Comparison of ENCODE assay signal across 21 cellular contexts in genomic region chr10:88226027-88226690, GRCh38.
DNase-seq lines count a peak whose midpoint lies in the region; ATAC-seq, FAIRE-seq and TF ChIP-seq lines count a peak whose summit lies in the region.
"Had no signal": no experiment of that assay in that cellular context is flagged by ENCODE, and none has a peak within 500 bp of the region (broad histone marks: within the 10 kb centered on the region; RNA-seq: fewer than 3 reads in every experiment).

No MANE protein-coding gene starts in this region.

- CTCF ChIA-PET in HEK293 (lab: Yijun Ruan, JAX), result interaction anchor here (0.8 to 1.6 kb wide), 3 partner anchors 163 to 199 kb away, joined by 3 to 6 read pairs (median 4); no protein-coding TSS in a partner anchor
- CTCF ChIA-PET in HepG2 (lab: Yijun Ruan, JAX; ENCODE audit: low intra/inter-chr PET ratio, low total read pairs), result no interaction called here

- H3K4me3 Mint-ChIP-seq in type B pancreatic cell, result peak overlapping the region; percentile 13
- H3K4me3 Mint-ChIP-seq: CD8-positive, alpha-beta memory T cell; HFFc6; IgD-negative memory B cell had no signal

- DNase-seq in Right ventricle myocardium superior (no peak), HepG2 (ENCODE audit: low spot score) (no peak), type B pancreatic cell (ENCODE audit: extremely low spot score, unreplicated experiment) (no peak), UCSD-AML1 (lab: John Stamatoyannopoulos, UW; ENCODE audit: unreplicated experiment) (no peak), dorsolateral prefrontal cortex (no peak)
- DNase-seq: ACHN; C1 segment of cervical spinal cord; CD8-positive, alpha-beta memory T cell; DMS79 treated with DMSO at 0.1 percent for 48 hours; HFFc6; Karpas-422; NCI-H1417 treated with DMSO at 0.1 percent for 48 hours; NCI-H187 treated with DMSO at 0.1 percent for 48 hours; NCI-H345; NCI-H524 treated with DMSO at 0.1 percent for 48 hours; SIG-M5 had no signal

- TF ChIP-seq CTCF in HEK293 (tag by site-specific recombination; IDR thresholded peaks at IDR 0.05) (no peak), HepG2 (CRISPR knock-in tag; IDR thresholded peaks at IDR 0.05) (no peak), type B pancreatic cell (conservative IDR thresholded peaks at IDR 0.05) (no peak), dorsolateral prefrontal cortex (IDR thresholded peaks at IDR 0.05 in 54 of 56, conservative IDR thresholded peaks at IDR 0.05 in 2 of 56; ENCODE audit: low read depth in 1 of 56, partially characterized antibody in 56 of 56) (no peak)

- H3K9ac ChIP-seq in HepG2 (ENCODE audit: insufficient read depth, low read depth, low read length), result no peak overlapping the region

- TF ChIP-seq EP300 in HepG2 (IDR thresholded peaks at IDR 0.05; ENCODE audit: low read depth in 2 of 2, low read length in 2 of 2), result no peak
- no peak for TF ChIP-seq EP300 in HepG2 (CRISPR knock-in tag; IDR thresholded peaks at IDR 0.05; ENCODE audit: borderline replicate concordance)

- no peak overlapping the region for H2AFZ ChIP-seq in HepG2 (ENCODE audit: low read length)

- peaks cover 4% of the 10 kb centered on the region for H3K36me3 Mint-ChIP-seq in type B pancreatic cell

- no peaks in the 10 kb centered on the region for H3K36me3 ChIP-seq in HEK293 (ENCODE audit: control insufficient read depth in 2 of 2, insufficient read depth in 1 of 2, low read length in 2 of 2)
- no peaks in the 10 kb centered on the region for H3K36me3 ChIP-seq in HepG2 (replicated peaks in 1 of 2; ENCODE audit: control insufficient read depth in 1 of 2, insufficient read depth in 2 of 2, low read length in 2 of 2)

- BruUV-seq in HepG2 (replicated peaks; lab: Mats Ljungman, UMichigan), result no TSS peak

- H3K9me3 ChIP-seq in HEK293 (ENCODE audit: control insufficient read depth, insufficient read depth, low read depth, low read length), result no peaks in the 10 kb centered on the region
- no peaks in the 10 kb centered on the region for H3K9me3 ChIP-seq in HepG2 (ENCODE audit: low read length)

- no peak overlapping the region for H3K4me3 ChIP-seq in HEK293 (ENCODE audit: low read depth, low read length)
- no peak overlapping the region for H3K4me3 ChIP-seq in HepG2 (replicated peaks in 1 of 3; ENCODE audit: insufficient read depth in 1 of 3, low read depth in 2 of 3, low read length in 3 of 3)
- H3K4me3 ChIP-seq in dorsolateral prefrontal cortex, result no peak overlapping the region

- intact Hi-C loops in Right ventricle myocardium superior (cut with DNase I), result no loop called here
- intact Hi-C loops in HepG2 (cut with micrococcal nuclease; ENCODE audit: unreplicated experiment), result loop anchor here (10.0 kb wide), 1 partner anchor 1921 kb away; no protein-coding TSS in a partner anchor
- intact Hi-C loops in dorsolateral prefrontal cortex (cut with DNase I), result no loop called here

- H3K9me3 Mint-ChIP-seq in type B pancreatic cell, result peaks cover 5% of the 10 kb centered on the region
- H3K9me3 Mint-ChIP-seq: HFFc6 had no signal

- TF ChIP-seq RAD21 in HepG2 (CRISPR knock-in tag; IDR thresholded peaks at IDR 0.05), result no peak

- H3K4me1 ChIP-seq in HEK293 (ENCODE audit: control insufficient read depth, insufficient read depth, low read length) (peaks cover 13% of the 10 kb centered on the region), HepG2 (ENCODE audit: insufficient read depth, low read length) (peaks cover 20% of the 10 kb centered on the region)

- H3K4me1 Mint-ChIP-seq in type B pancreatic cell (ENCODE audit: unreplicated experiment), result peaks cover 30% of the 10 kb centered on the region
- H3K4me1 Mint-ChIP-seq: CD8-positive, alpha-beta memory T cell had no signal

- H3K27me3 ChIP-seq in HepG2 (ENCODE audit: control insufficient read depth in 1 of 2, insufficient read depth in 2 of 2, low read length in 2 of 2) (no peaks in the 10 kb centered on the region; a peak in 1 of 5 replicates), dorsolateral prefrontal cortex (no peaks in the 10 kb centered on the region)

- no peak for TF ChIP-seq POLR2A in HepG2 (IDR thresholded peaks at IDR 0.05; ENCODE audit: insufficient read depth in 1 of 2, low read depth in 2 of 2, low read length in 2 of 2)

- no peak overlapping the region for H3K4me2 ChIP-seq in HepG2 (ENCODE audit: low read depth, low read length)

- FAIRE-seq in HepG2 (lab: Jason Lieb, UNC), result no peak
- FAIRE-seq: D721Med had no signal

- in situ Hi-C loops in HepG2 (cut with HindIII; ENCODE audit: extremely low pct_ligation_motif_present, low pct_unique_long_range_greater_than_20kb), result no loop called here

- WGBS in HepG2 (ENCODE audit: low lambda C conversion rate), result 0% methylated on average over 2 of the region's 2 CpGs

- H3K27me3 Mint-ChIP-seq in type B pancreatic cell, result peaks cover 3% of the 10 kb centered on the region
- H3K27me3 Mint-ChIP-seq: CD8-positive, alpha-beta memory T cell; IgD-negative memory B cell had no signal

- no peaks in the 10 kb centered on the region for H4K20me1 ChIP-seq in HepG2 (ENCODE audit: insufficient read depth, low read length)

- no peak overlapping the region for H3K27ac Mint-ChIP-seq in type B pancreatic cell
- H3K27ac Mint-ChIP-seq: HFFc6, IgD-negative memory B cell had no signal

- ATAC-seq in Right ventricle myocardium superior (ENCODE audit: poor library complexity), result peak; percentile 67
- peak; percentile 61 for ATAC-seq in HepG2
- ATAC-seq in HG03135 (IDR thresholded peaks at IDR 0.05; ENCODE audit: unreplicated experiment), result no peak

- POLR2A ChIA-PET in HEK293 (lab: Yijun Ruan, JAX) (no interaction called here), HepG2 (lab: Yijun Ruan, JAX) (no interaction called here)

- no peaks in the 10 kb centered on the region for H3K79me2 ChIP-seq in HepG2 (ENCODE audit: insufficient read depth, low read length)

- H3K27ac ChIP-seq in HEK293 (ENCODE audit: extremely low read depth, low read depth, low read length), result no peak overlapping the region
- H3K27ac ChIP-seq in HepG2 (ENCODE audit: extremely low read length, insufficient read depth, low read length), result no peak overlapping the region
- no peak overlapping the region for H3K27ac ChIP-seq in dorsolateral prefrontal cortex
- H3K27ac ChIP-seq: HL-60 had no signal

TF ChIP-seq in HEK293, 187 proteins besides CTCF, POLR2A, EP300 and RAD21:
- TF ChIP-seq ZNF362 (tag by site-specific recombination; IDR thresholded peaks at IDR 0.05) (0 out of 2 replicates have a peak, but pooled peaks have one; percentile 35), OVOL3 (tag by site-specific recombination; IDR thresholded peaks at IDR 0.05) (no peak)

TF ChIP-seq in HepG2, 621 proteins besides CTCF, POLR2A, EP300 and RAD21:
- TF ChIP-seq FOSL1 (CRISPR knock-in tag; IDR thresholded peaks at IDR 0.05; ENCODE audit: borderline replicate concordance), result no peak

Comparison
In these comparisons a context has a peak if more than half of its experiments do, and no peak if none do; other contexts are left out.
1. Of the 63 proteins assayed by ChIP-seq in both HepG2 and HEK293: peak only in HepG2: none; only in HEK293: ZNF362; in both: none; in neither: 62.